Comparison of ENCODE assay signal across 14 cellular contexts in the genomic region with DNA sequence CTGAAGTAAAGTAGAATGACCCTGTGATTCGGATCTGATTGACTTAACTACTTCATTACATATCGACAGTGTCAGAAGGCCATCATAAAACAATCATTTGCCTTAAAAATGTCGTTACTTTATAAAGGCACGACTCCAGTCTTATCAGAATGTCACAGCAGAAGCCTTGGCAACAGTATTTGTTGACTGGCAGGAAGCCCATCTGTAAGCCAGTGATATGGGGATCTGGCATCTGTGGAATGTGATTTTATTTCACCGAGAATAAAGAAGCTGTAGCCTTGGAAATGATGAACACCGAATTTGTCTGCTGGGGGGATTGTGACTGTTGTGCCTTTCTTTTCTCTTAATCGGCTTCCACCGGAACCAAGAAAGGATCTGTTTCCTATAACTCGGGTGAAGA.
DNase-seq lines count a peak whose midpoint lies in the region; ATAC-seq and TF ChIP-seq lines count a peak whose summit lies in the region.
"Had no signal": no experiment of that assay in that cellular context is flagged by ENCODE, and none has a peak within 500 bp of the region (broad histone marks: within the 10 kb centered on the region; RNA-seq: fewer than 3 reads in every experiment).

No MANE protein-coding gene starts in this region.

- H3K4me1 ChIP-seq in HAP-1 (peaks cover 23% of the 10 kb centered on the region), SJSA1 (replicated peaks) (peaks cover 23% of the 10 kb centered on the region)

- no peak for TF ChIP-seq CTCF in neural cell (IDR thresholded peaks at IDR 0.05; ENCODE audit: poor library complexity, severe bottlenecking)
- no peak for TF ChIP-seq CTCF in glutamatergic neuron (IDR thresholded peaks at IDR 0.05; ENCODE audit: partially characterized antibody, unreplicated experiment)

- peak overlapping the region; percentile 43 for H3K4me2 ChIP-seq in neural cell (ENCODE audit: low read length)

- peak overlapping the region; percentile 37 for H3K9ac ChIP-seq in neural cell (ENCODE audit: low read length)

- TF ChIP-seq EP300 in neural cell (conservative IDR thresholded peaks at IDR 0.05; ENCODE audit: poor library complexity, severe bottlenecking): peak; percentile 97

- no peaks in the 10 kb centered on the region for H3K27me3 Mint-ChIP-seq in glutamatergic neuron (ENCODE audit: unreplicated experiment)
- H3K27me3 Mint-ChIP-seq: activated T-helper 17 cell treated with anti-CD3 and anti-CD28 coated beads, Interleukin-2, amount 50 U/mL, for 72 hours; CD4-positive, alpha-beta memory T cell had no signal

- no peak for ATAC-seq in HG02884 (IDR thresholded peaks at IDR 0.05; ENCODE audit: unreplicated experiment)
- ATAC-seq: activated T-helper 17 cell treated with anti-CD3 and anti-CD28 coated beads, Interleukin-2, amount 50 U/mL, for 72 hours had no signal

- H3K79me2 ChIP-seq in neural cell (replicated peaks; ENCODE audit: insufficient read depth, low read length): no peaks in the 10 kb centered on the region

- peaks cover 4% of the 10 kb centered on the region for H3K4me1 Mint-ChIP-seq in glutamatergic neuron (ENCODE audit: low read depth, unreplicated experiment)
- H3K4me1 Mint-ChIP-seq: activated T-helper 17 cell treated with anti-CD3 and anti-CD28 coated beads, Interleukin-2, amount 50 U/mL, for 72 hours; CD4-positive, alpha-beta memory T cell had no signal

- no peaks in the 10 kb centered on the region for H3K36me3 ChIP-seq in HAP-1 (replicated peaks)
- no peaks in the 10 kb centered on the region for H3K36me3 ChIP-seq in SJSA1
- no peaks in the 10 kb centered on the region for H3K36me3 ChIP-seq in neural cell (ENCODE audit: insufficient read depth, low read length)

- H3K36me3 Mint-ChIP-seq in glutamatergic neuron (ENCODE audit: unreplicated experiment): no peaks in the 10 kb centered on the region
- H3K36me3 Mint-ChIP-seq: CD4-positive, alpha-beta memory T cell had no signal

- H3K9me2 ChIP-seq in neural cell (ENCODE audit: insufficient read depth, low read length): no peaks in the 10 kb centered on the region

- DNase-seq in HAP-1 (ENCODE audit: low spot score in 2 of 2): peak; percentile 29 to 34
- peak; percentile 34 to 41 for DNase-seq in SJSA1 (ENCODE audit: low read depth in 1 of 2, low spot score in 2 of 2)
- DNase-seq in epithelial cell of prostate (ENCODE audit: low read depth, low spot score): no peak
- DNase-seq in GM03348 (ENCODE audit: low spot score): no peak
- no peak for DNase-seq in SKM-1 (lab: John Stamatoyannopoulos, UW; ENCODE audit: unreplicated experiment)
- DNase-seq in glutamatergic neuron: no peak
- DNase-seq: CD4-positive, alpha-beta memory T cell; cortex of kidney; NCI-H1048; nephron progenitor cell; stimulated activated CD4-positive, alpha-beta T cell treated with anti-CD3 and anti-CD28 coated beads, Interleukin-4, amount 100 ng/mL, for 24 hours had no signal

- TF ChIP-seq RAD21 in neural cell (conservative IDR thresholded peaks at IDR 0.05): peak; percentile 17

- H3K27ac Mint-ChIP-seq in glutamatergic neuron (ENCODE audit: unreplicated experiment): no peak overlapping the region
- H3K27ac Mint-ChIP-seq: activated T-helper 17 cell treated with anti-CD3 and anti-CD28 coated beads, Interleukin-2, amount 50 U/mL, for 72 hours; CD4-positive, alpha-beta memory T cell; nephron progenitor cell had no signal

- H3K4me3 ChIP-seq in HAP-1 (no peak overlapping the region), SJSA1 (no peak overlapping the region), neural cell (ENCODE audit: low read length) (peak overlapping the region; percentile 48)

- no peaks in the 10 kb centered on the region for H4K20me1 ChIP-seq in neural cell (ENCODE audit: insufficient read depth)

- H3F3A ChIP-seq in neural cell (ENCODE audit: insufficient read depth, low read length, poor library complexity, severe bottlenecking): no peaks in the 10 kb centered on the region

- H2AFZ ChIP-seq in neural cell (ENCODE audit: low read depth, low read length): no peak overlapping the region

- in situ Hi-C loops in HAP-1 (cut with MboI; ENCODE audit: low sequenced_read_pairs): no loop called here

- H3K27ac ChIP-seq in SJSA1 (no peak overlapping the region), epithelial cell of prostate (peak overlapping the region; percentile 50), neural cell (ENCODE audit: low read length) (peak overlapping the region; percentile 78)

- H3K27me3 ChIP-seq in HAP-1 (ENCODE audit: low read depth) (no peaks in the 10 kb centered on the region), SJSA1 (replicated peaks) (no peaks in the 10 kb centered on the region), neural cell (ENCODE audit: insufficient read depth, low read depth, low read length) (no peaks in the 10 kb centered on the region)

- no peak overlapping the region for H3K4me3 Mint-ChIP-seq in glutamatergic neuron (ENCODE audit: unreplicated experiment)
- H3K4me3 Mint-ChIP-seq: activated T-helper 17 cell treated with anti-CD3 and anti-CD28 coated beads, Interleukin-2, amount 50 U/mL, for 72 hours; CD4-positive, alpha-beta memory T cell; nephron progenitor cell had no signal

- no peaks in the 10 kb centered on the region for H3K9me3 ChIP-seq in HAP-1
- no peaks in the 10 kb centered on the region for H3K9me3 ChIP-seq in SJSA1 (replicated peaks)
- no peaks in the 10 kb centered on the region for H3K9me3 ChIP-seq in neural cell (ENCODE audit: low read length)

- H3K9me3 Mint-ChIP-seq in glutamatergic neuron (ENCODE audit: unreplicated experiment): no peaks in the 10 kb centered on the region

TF ChIP-seq in neural cell, 6 proteins besides CTCF, POLR2A, EP300 and RAD21:
- TF ChIP-seq POLR2AphosphoS5 (IDR thresholded peaks at IDR 0.05) (peak; percentile 87), TAF1 (IDR thresholded peaks at IDR 0.05; ENCODE audit: low read depth) (no peak)

Comparison
In these comparisons a context has a peak if more than half of its experiments do, and no peak if none do; other contexts are left out.
1. DNase-seq: peak in HAP-1 (2 of 2) and SJSA1 (2 of 2); none in epithelial cell of prostate (single experiment), GM03348 (single experiment), SKM-1 (single experiment) and glutamatergic neuron (single experiment).